Comparison of ENCODE assay signal across 12 cellular contexts in genomic region chr20:34060970-34061369, GRCh38.
"Had no signal": no experiment of that assay in that cellular context is flagged by ENCODE, and none has a peak within 500 bp of the region (broad histone marks: within the 10 kb centered on the region; RNA-seq: fewer than 3 reads in every experiment).

No MANE protein-coding gene starts in this region.

- DNase-seq: activated gamma-delta T cell treated with Interleukin-2 at 50 U/mL for 16 hours; activated T-cell treated with anti-CD3 and anti-CD28 coated beads, Interleukin-2, amount 50 U/mL, for 4 hours; adrenal gland; effector CD4-positive, alpha-beta T cell; heart right ventricle; left lung; posterior cingulate gyrus; transverse colon had no signal

- H3K9me3 Mint-ChIP-seq: activated T-cell treated with anti-CD3 and anti-CD28 coated beads, Interleukin-2, amount 50 U/mL, for 4 hours had no signal

- H3K9me3 ChIP-seq: adrenal gland, heart right ventricle, left lung, right atrium auricular region, transverse colon had no signal

- ATAC-seq: activated T-cell treated with anti-CD3 and anti-CD28 coated beads, Interleukin-2, amount 50 U/mL, for 4 hours; heart right ventricle; left lung had no signal

- H3K27ac ChIP-seq: adrenal gland, coronary artery, heart right ventricle, left lung, right atrium auricular region, transverse colon, VCaP had no signal

- H3K27me3 ChIP-seq: adrenal gland, heart right ventricle, left lung, right atrium auricular region, transverse colon had no signal

- H3K36me3 ChIP-seq: adrenal gland, left lung, right atrium auricular region, transverse colon had no signal

- H3K4me3 ChIP-seq: adrenal gland, coronary artery, heart right ventricle, left lung, right atrium auricular region, skin epidermis, transverse colon had no signal

- H3K4me3 Mint-ChIP-seq: activated T-cell treated with anti-CD3 and anti-CD28 coated beads, Interleukin-2, amount 50 U/mL, for 4 hours had no signal
